Comparison of ENCODE assay signal across 8 cellular contexts in the genomic region with DNA sequence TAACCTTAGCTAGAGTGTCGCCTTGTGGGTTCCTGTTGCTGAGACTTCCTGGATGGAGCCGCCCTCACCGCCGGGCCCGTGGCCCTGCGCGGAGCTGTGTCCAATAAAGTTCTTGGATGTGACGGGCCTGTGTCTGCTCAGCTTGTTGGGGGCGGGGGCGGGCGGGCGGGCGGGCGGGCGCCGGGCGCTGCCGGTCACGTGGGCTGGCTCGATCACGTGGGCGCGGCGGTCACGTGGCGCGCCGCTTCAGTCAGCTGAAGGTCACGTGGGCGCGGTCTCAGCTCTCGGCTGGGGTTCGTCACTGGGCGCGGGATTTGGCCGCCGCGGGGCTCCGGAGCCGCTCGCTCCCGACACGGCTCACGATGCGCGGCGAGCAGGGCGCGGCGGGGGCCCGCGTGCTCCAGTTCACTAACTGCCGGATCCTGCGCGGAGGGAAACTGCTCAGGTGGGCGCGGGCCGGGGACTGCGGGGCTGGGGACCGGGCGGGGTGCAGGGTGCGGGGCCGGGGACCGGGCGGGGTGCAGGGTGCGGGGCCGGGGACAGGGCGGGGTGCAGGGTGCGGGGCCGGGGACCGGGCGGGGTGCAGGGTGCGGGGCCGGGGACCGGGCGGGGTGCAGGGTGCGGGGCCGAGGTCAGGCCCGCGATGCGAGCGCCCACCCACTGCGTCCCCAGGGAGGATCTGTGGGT. TPM values are rescaled to one million over a fixed set of nuclear protein-coding genes. Genes with fewer than 3 reads are reported as not detected.
DNase-seq lines count a peak whose midpoint lies in the region; ATAC-seq, FAIRE-seq and TF ChIP-seq lines count a peak whose summit lies in the region.

A gene with protein sequence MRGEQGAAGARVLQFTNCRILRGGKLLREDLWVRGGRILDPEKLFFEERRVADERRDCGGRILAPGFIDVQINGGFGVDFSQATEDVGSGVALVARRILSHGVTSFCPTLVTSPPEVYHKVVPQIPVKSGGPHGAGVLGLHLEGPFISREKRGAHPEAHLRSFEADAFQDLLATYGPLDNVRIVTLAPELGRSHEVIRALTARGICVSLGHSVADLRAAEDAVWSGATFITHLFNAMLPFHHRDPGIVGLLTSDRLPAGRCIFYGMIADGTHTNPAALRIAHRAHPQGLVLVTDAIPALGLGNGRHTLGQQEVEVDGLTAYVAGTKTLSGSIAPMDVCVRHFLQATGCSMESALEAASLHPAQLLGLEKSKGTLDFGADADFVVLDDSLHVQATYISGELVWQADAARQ (plus strand): TSS at position 275 of the 687 bp plus-strand sequence. CDS start 88 bp downstream, at position 363.

- H3K4me1 ChIP-seq in kidney (ENCODE audit: control insufficient read depth in 1 of 2, insufficient read depth in 1 of 2, low read depth in 1 of 2, low read length in 2 of 2), result peaks cover 23 to 54% of the 10 kb centered on the region in 2 donors

- no peak for FAIRE-seq in kidney (lab: Jason Lieb, UNC)

- H3K9me3 ChIP-seq in kidney (ENCODE audit: control insufficient read depth in 1 of 2, low read length in 2 of 2), result no peaks in the 10 kb centered on the region

- H3K36me3 ChIP-seq in kidney (ENCODE audit: control insufficient read depth in 1 of 2, insufficient read depth in 2 of 2, low read length in 2 of 2), result peaks cover 0 to 23% of the 10 kb centered on the region in 2 donors

- peak within 1 kb of the TSS; percentile 31 to 61 for H3K4me3 ChIP-seq in kidney (ENCODE audit: low read length in 2 of 2)

- peak within 1 kb of the TSS; percentile 66 to 72 for H3K27ac ChIP-seq in kidney (ENCODE audit: low read depth in 2 of 2, low read length in 2 of 2)

- TF ChIP-seq CTCF in kidney (IDR thresholded peaks at IDR 0.05; ENCODE audit: borderline replicate concordance, extremely low read depth, insufficient read depth), result no peak

- ATAC-seq in HG03097 (IDR thresholded peaks at IDR 0.05; ENCODE audit: low FRiP score, unreplicated experiment) (peak; percentile 32), GM18519 (IDR thresholded peaks at IDR 0.05; ENCODE audit: low FRiP score, unreplicated experiment) (no peak)

- DNase-seq in EH (ENCODE audit: low read depth) (peak; percentile 92), NCI-H446 (lab: John Stamatoyannopoulos, UW) (peak; percentile 67 to 88), cerebellar cortex (ENCODE audit: low spot score) (peak; percentile 78), kidney (peak; percentile 97)
- DNase-seq in activated CD4-positive, CD25-positive, alpha-beta regulatory T cell treated with anti-CD3 and anti-CD28 coated beads, Interleukin-2, amount 50 U/mL, for 72 hours, result peak; percentile 91
- peak; percentile 82 to 88 (median 82) for DNase-seq in stimulated activated CD4-positive, alpha-beta T cell treated with anti-CD3 and anti-CD28 coated beads, Interleukin-12 subunit alpha, Interleukin-12 subunit beta, amount 100 ng/mL, for 48 hours (ENCODE audit: low read depth in 2 of 3, low spot score in 1 of 3)

- H3K9ac ChIP-seq in kidney (ENCODE audit: low read length in 2 of 2), result peak within 1 kb of the TSS in 1 of 2 donors; percentile 4

- intact Hi-C loops in kidney (cut with DNase I), result no loop called here

RNA-seq across cellular contexts. Expression of the gene that starts here (rescaled TPM):
- 52.1 TPM for total RNA-seq in kidney
- polyA plus RNA-seq in kidney (ENCODE audit: insufficient read depth, low read depth, low replicate concordance), result 51.8 TPM
